Comparison of ENCODE assay signal across 8 cellular contexts in genomic region chr19:4967738-4968461, GRCh38. TPM values are rescaled to one million over a fixed set of nuclear protein-coding genes. Genes with fewer than 3 reads are reported as not detected.
A peak's percentile ranks its signal among the peaks of the same experiment; 100 is the strongest.
DNase-seq lines count a peak whose midpoint lies in the region; ATAC-seq, FAIRE-seq and TF ChIP-seq lines count a peak whose summit lies in the region.

No MANE protein-coding gene starts in this region.

- 73% methylated on average over 16 of the region's 16 CpGs for WGBS in right cardiac atrium
- WGBS in pancreas, 2 donors: 74% methylated on average over 16 of the region's 16 CpGs

- peak overlapping the region; percentile 90 for H3K27ac Mint-ChIP-seq in activated CD4-positive, alpha-beta T cell treated with anti-CD3 and anti-CD28 coated beads, Interleukin-2, amount 10 ng/mL, durations not matched to agents 7 days and 5 days
- H3K27ac Mint-ChIP-seq in T-cell: peak overlapping the region; percentile 91 to 92

- POLR2A ChIA-PET in activated CD4-positive, alpha-beta T cell treated with anti-CD3 and anti-CD28 coated beads, Interleukin-2, amount 10 ng/mL, durations not matched to agents 7 days and 5 days (lab: Charles Lee): interaction anchor here (1.3 kb wide), 1 partner anchor 177 kb away, joined by 4 read pairs; the partner anchor contains the start of gene FEM1A
- POLR2A ChIA-PET in T-cell (lab: Charles Lee): interaction anchor here in 1 of 2 donors (0.5 to 0.9 kb wide), 2 partner anchors 51 to 1692 kb away, joined by 4 to 5 read pairs; no protein-coding TSS in a partner anchor

- H3K9me3 ChIP-seq in right cardiac atrium (ENCODE audit: control insufficient read depth, low read length) (no peaks in the 10 kb centered on the region), pancreas (no peaks in the 10 kb centered on the region)

- DNase-seq in activated CD4-positive, alpha-beta T cell treated with anti-CD3 and anti-CD28 coated beads, Interleukin-2, amount 10 ng/mL, durations not matched to agents 7 days and 5 days: no peak
- DNase-seq in activated CD4-positive, alpha-beta T cell treated with anti-CD3 and anti-CD28 coated beads, Interleukin-2, amount 50 U/mL, for 4 hours: no peak
- DNase-seq in T-cell (no peak), right cardiac atrium (peak in 2 of 3 donors; percentile 31 to 46), SHP77 (lab: John Stamatoyannopoulos, UW) (no peak), pancreas (no peak)
- DNase-seq in NK-92 treated with Interleukin-12 subunit alpha and Interleukin-12 subunit beta, amount 100 ng/mL, for 24 hours (lab: John Stamatoyannopoulos, UW): no peak

- FAIRE-seq in pancreas (lab: Jason Lieb, UNC): no peak

- H3K4me1 Mint-ChIP-seq in activated CD4-positive, alpha-beta T cell treated with anti-CD3 and anti-CD28 coated beads, Interleukin-2, amount 10 ng/mL, durations not matched to agents 7 days and 5 days: peaks cover 40% of the 10 kb centered on the region
- H3K4me1 Mint-ChIP-seq in T-cell: peaks cover 31 to 33% (median 31%) of the 10 kb centered on the region in 3 donors

- H3K36me3 ChIP-seq in pancreas: no peaks in the 10 kb centered on the region

- no peak overlapping the region for H3K4me3 ChIP-seq in right cardiac atrium (ENCODE audit: low read length)
- peak overlapping the region in 1 of 4 donors; percentile 33 for H3K4me3 ChIP-seq in pancreas

- no peak for TF ChIP-seq CTCF in pancreas (IDR thresholded peaks at IDR 0.05)

- intact Hi-C loops in right cardiac atrium (cut with DNase I): no loop called here
- intact Hi-C loops in pancreas (cut with DNase I): no loop called here

- peak overlapping the region; percentile 78 for H3K4me3 Mint-ChIP-seq in activated CD4-positive, alpha-beta T cell treated with anti-CD3 and anti-CD28 coated beads, Interleukin-2, amount 10 ng/mL, durations not matched to agents 7 days and 5 days
- peak overlapping the region; percentile 69 to 83 (median 76) for H3K4me3 Mint-ChIP-seq in T-cell

- ATAC-seq in T-cell (replicated peaks in 1 of 4) (no peak), right cardiac atrium (no peak), pancreas (no peak)

- no peaks in the 10 kb centered on the region for H3K9me3 Mint-ChIP-seq in activated CD4-positive, alpha-beta T cell treated with anti-CD3 and anti-CD28 coated beads, Interleukin-2, amount 10 ng/mL, durations not matched to agents 7 days and 5 days
- H3K9me3 Mint-ChIP-seq in T-cell: no peaks in the 10 kb centered on the region

- peaks cover 11% of the 10 kb centered on the region for H3K4me1 ChIP-seq in right cardiac atrium (ENCODE audit: control insufficient read depth, insufficient read depth, low read length)
- peaks cover 0 to 20% (median 3%) of the 10 kb centered on the region in 3 donors for H3K4me1 ChIP-seq in pancreas

- CTCF ChIA-PET in activated CD4-positive, alpha-beta T cell treated with anti-CD3 and anti-CD28 coated beads, Interleukin-2, amount 10 ng/mL, durations not matched to agents 7 days and 5 days (lab: Charles Lee): interaction anchor here (0.9 kb wide), 3 partner anchors 8 to 51 kb away, joined by 3 read pairs; no protein-coding TSS in a partner anchor
- CTCF ChIA-PET in T-cell (lab: Charles Lee): interaction anchor here in 1 of 2 donors (1.2 kb wide), 1 partner anchor 56 kb away, joined by 3 read pairs; no protein-coding TSS in a partner anchor

- H3K27me3 ChIP-seq in right cardiac atrium (ENCODE audit: control insufficient read depth, insufficient read depth) (no peaks in the 10 kb centered on the region), pancreas (no peaks in the 10 kb centered on the region)

- no peaks in the 10 kb centered on the region for H3K27me3 Mint-ChIP-seq in activated CD4-positive, alpha-beta T cell treated with anti-CD3 and anti-CD28 coated beads, Interleukin-2, amount 10 ng/mL, durations not matched to agents 7 days and 5 days
- no peaks in the 10 kb centered on the region for H3K27me3 Mint-ChIP-seq in T-cell

- peaks cover 26% of the 10 kb centered on the region for H3K36me3 Mint-ChIP-seq in activated CD4-positive, alpha-beta T cell treated with anti-CD3 and anti-CD28 coated beads, Interleukin-2, amount 10 ng/mL, durations not matched to agents 7 days and 5 days (ENCODE audit: low read depth)
- H3K36me3 Mint-ChIP-seq in T-cell: no peaks in the 10 kb centered on the region

- peak overlapping the region; percentile 27 for H3K27ac ChIP-seq in right cardiac atrium (ENCODE audit: low read length)
- peak overlapping the region; percentile 41 for H3K27ac ChIP-seq in temporal lobe (ENCODE audit: low read depth, low read length)
- peak overlapping the region in 2 of 4 donors; percentile 32 to 76 for H3K27ac ChIP-seq in pancreas

RNA-seq across cellular contexts. Expression of gene KDM4B, which starts 1.0 kb away (rescaled TPM):
- total RNA-seq in activated CD4-positive, alpha-beta T cell treated with anti-CD3 and anti-CD28 coated beads, Interleukin-2, amount 10 ng/mL, durations not matched to agents 7 days and 5 days: 10 to 100 TPM; 37.1 to 40.2 TPM
- total RNA-seq in T-cell: 10 to 100 TPM; 44.6 to 59.2 (median 47.8) TPM
- 10 to 100 TPM; 23.9 to 37.5 (median 30.8) TPM for total RNA-seq in right cardiac atrium
- polyA plus RNA-seq in right cardiac atrium: 18.8 TPM
- 30.5 TPM for total RNA-seq in temporal lobe
- total RNA-seq in pancreas: 10 to 100 TPM; 13.8 to 22.7 (median 18.5) TPM
- polyA plus RNA-seq in pancreas: 10 to 100 TPM; 15.0 to 24.0 TPM

RNA-seq across cellular contexts. Expression of gene UHRF1, which starts 58.6 kb away (rescaled TPM):
- total RNA-seq in activated CD4-positive, alpha-beta T cell treated with anti-CD3 and anti-CD28 coated beads, Interleukin-2, amount 10 ng/mL, durations not matched to agents 7 days and 5 days: 100 to 1,000 TPM; 130 to 141 TPM
- total RNA-seq in T-cell: 1 to 10 TPM in 4 of 5 donors, under 1 TPM in 1; 0.89 to 3.1 (median 2.0) TPM
- total RNA-seq in right cardiac atrium: 1 to 10 TPM in 1 of 4 donors, under 1 TPM in 3; 0.45 to 2.3 (median 0.94) TPM
- 0.18 TPM for polyA plus RNA-seq in right cardiac atrium
- 4.7 TPM for total RNA-seq in temporal lobe
- 1 to 10 TPM in 3 of 6 donors, under 1 TPM in 3; 0.28 to 1.7 (median 0.96) TPM for total RNA-seq in pancreas
- polyA plus RNA-seq in pancreas: under 1 TPM; 0.45 to 0.84 TPM

Comparison
In these comparisons a context has a peak if more than half of its experiments do, and no peak if none do; other contexts are left out.
1. DNase-seq: peak in right cardiac atrium (2 of 3); none in activated CD4-positive, alpha-beta T cell treated with anti-CD3 and anti-CD28 coated beads, Interleukin-2, amount 10 ng/mL, durations not matched to agents 7 days and 5 days (single experiment), activated CD4-positive, alpha-beta T cell treated with anti-CD3 and anti-CD28 coated beads, Interleukin-2, amount 50 U/mL, for 4 hours (0 of 2), T-cell (0 of 34), SHP77 (0 of 2), NK-92 treated with Interleukin-12 subunit alpha and Interleukin-12 subunit beta, amount 100 ng/mL, for 24 hours (single experiment) and pancreas (0 of 6).
2. RNA of gene UHRF1, which starts 58.6 kb away (total RNA-seq): 130 to 141 TPM in activated CD4-positive, alpha-beta T cell treated with anti-CD3 and anti-CD28 coated beads, Interleukin-2, amount 10 ng/mL, durations not matched to agents 7 days and 5 days; 4.7 TPM in temporal lobe (single experiment), 0.89 to 3.1 TPM in T-cell, 0.28 to 1.7 TPM in pancreas and 0.45 to 2.3 TPM in right cardiac atrium; every median in the first group is over 10 times any median in the second.